In the genomic region with DNA sequence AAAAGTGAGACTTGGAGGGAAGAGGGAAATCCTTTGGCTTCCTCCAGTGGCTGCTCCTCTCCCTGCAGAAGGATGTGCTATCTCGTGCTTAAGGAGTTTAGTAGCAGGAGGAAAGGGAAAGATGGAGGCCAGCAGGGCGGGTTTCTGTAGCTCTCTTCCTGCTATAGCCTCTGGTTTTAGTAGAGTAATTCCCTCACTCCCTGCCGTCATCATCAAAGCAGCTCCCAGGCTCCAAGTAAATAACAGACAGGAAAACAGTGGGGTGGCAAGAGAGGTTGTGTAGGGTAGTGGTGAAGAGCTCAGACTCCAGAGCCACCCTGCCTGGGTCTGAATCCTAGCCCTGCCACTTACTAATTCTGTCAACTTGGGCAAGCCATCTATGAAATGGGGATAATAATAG, we compare ENCODE assay signal across 28 cellular contexts.
"Had no signal": no experiment of that assay in that cellular context is flagged by ENCODE, and none has a peak within 500 bp of the region (broad histone marks: within the 10 kb centered on the region; RNA-seq: fewer than 3 reads in every experiment).

No MANE protein-coding gene starts in this region.

- ATAC-seq: naive thymus-derived CD8-positive, alpha-beta T cell; pancreas; psoas muscle; right cardiac atrium; stimulated activated effector memory CD8-positive, alpha-beta T cell treated with anti-CD3 and anti-CD28 coated beads, Interleukin-12 subunit alpha, Interleukin-12 subunit beta, amount 100 ng/mL, for 72 hours; stimulated activated naive B cell treated with anti-CD40 and anti-IgM and Interleukin-4, amounts not matched to agents 10 μg/mL and 1 μg/mL and 100 μg/mL, for 72 hours; upper lobe of right lung had no signal

- H3K4me1 ChIP-seq: psoas muscle, testis, transverse colon, upper lobe of right lung, uterus had no signal

- H2AFZ ChIP-seq: neural progenitor cell had no signal

- H3K9me3 ChIP-seq: pancreas, psoas muscle, right lobe of liver, sigmoid colon, suprapubic skin, testis, tibial artery, transverse colon, upper lobe of right lung, uterus had no signal

- H3K36me3 ChIP-seq: neural progenitor cell, pancreas, right lobe of liver, sigmoid colon, suprapubic skin, tibial artery, transverse colon, upper lobe of right lung, uterus had no signal

- DNase-seq: naive B cell; naive thymus-derived CD8-positive, alpha-beta T cell; occipital lobe; pancreas; psoas muscle; right cardiac atrium; right lobe of liver; sigmoid colon; small intestine; stimulated activated CD4-positive, alpha-beta T cell treated with anti-CD3 and anti-CD28 coated beads, Interleukin-15, amount 100 ng/mL, for 24 hours; stimulated activated CD4-positive, alpha-beta T cell treated with anti-CD3 and anti-CD28 coated beads, Interleukin-2, amount 100 ng/mL, for 24 hours; stimulated activated CD4-positive, alpha-beta T cell treated with anti-CD3 and anti-CD28 coated beads, Interleukin-2, amount 100 ng/mL, for 48 hours; stimulated activated CD4-positive, alpha-beta T cell treated with anti-CD3 and anti-CD28 coated beads, Interleukin-4, amount 100 ng/mL, for 24 hours; stimulated activated naive B cell treated with anti-CD40 and anti-IgM and Interleukin-4, amounts not matched to agents 10 μg/mL and 1 μg/mL and 100 μg/mL, for 72 hours; stimulated activated naive CD4-positive, alpha-beta T cell treated with Interleukin-2 at 50 U/mL for 16 hours; substantia nigra; testis; tibial artery; transverse colon; upper lobe of right lung; uterus had no signal

- H3K27ac ChIP-seq: neural progenitor cell, pancreas, psoas muscle, right lobe of liver, sigmoid colon, suprapubic skin, testis, tibial artery, transverse colon, upper lobe of right lung, uterus had no signal

- H3K9ac ChIP-seq: neural progenitor cell had no signal

- H3K4me3 ChIP-seq: neural progenitor cell, pancreas, psoas muscle, right lobe of liver, sigmoid colon, suprapubic skin, testis, tibial artery, transverse colon, upper lobe of right lung, uterus had no signal

- H3K27me3 Mint-ChIP-seq: naive B cell; naive thymus-derived CD8-positive, alpha-beta T cell; progenitor cell of endocrine pancreas; stimulated activated naive B cell treated with anti-CD40 and anti-IgM and Interleukin-4, amounts not matched to agents 10 μg/mL and 1 μg/mL and 100 μg/mL, for 72 hours; stimulated activated naive CD8-positive, alpha-beta T cell treated with anti-CD3 and anti-CD28 coated beads, Interleukin-15, Interleukin-2, amounts not matched to agents 100 ng/mL and 50 ng/mL, for 24 hours; type B pancreatic cell had no signal

- FAIRE-seq: pancreas, small intestine had no signal

- H3K27me3 ChIP-seq: neural progenitor cell, pancreas, right lobe of liver, sigmoid colon, suprapubic skin, testis, tibial artery, transverse colon, upper lobe of right lung, uterus had no signal

- H3K27ac Mint-ChIP-seq: natural killer cell treated with Interleukin-12 subunit alpha and Interleukin-12 subunit beta and Interleukin-15 and Interleukin-18, amount 100 ng/mL, for 72 hours; neural progenitor cell; progenitor cell of endocrine pancreas; stimulated activated effector memory CD8-positive, alpha-beta T cell treated with anti-CD3 and anti-CD28 coated beads, Interleukin-12 subunit alpha, Interleukin-12 subunit beta, amount 100 ng/mL, for 72 hours; stimulated activated naive B cell treated with anti-CD40 and anti-IgM and Interleukin-4, amounts not matched to agents 10 μg/mL and 1 μg/mL and 100 μg/mL, for 72 hours; stimulated activated naive CD8-positive, alpha-beta T cell treated with anti-CD3 and anti-CD28 coated beads, Interleukin-15, Interleukin-2, amounts not matched to agents 100 ng/mL and 50 ng/mL, for 24 hours; type B pancreatic cell had no signal

- H3K9me3 Mint-ChIP-seq: naive B cell; naive thymus-derived CD8-positive, alpha-beta T cell; natural killer cell treated with Interleukin-12 subunit alpha and Interleukin-12 subunit beta and Interleukin-15 and Interleukin-18, amount 100 ng/mL, for 72 hours; neural progenitor cell; stimulated activated effector memory CD8-positive, alpha-beta T cell treated with anti-CD3 and anti-CD28 coated beads, Interleukin-12 subunit alpha, Interleukin-12 subunit beta, amount 100 ng/mL, for 72 hours; stimulated activated naive B cell treated with anti-CD40 and anti-IgM and Interleukin-4, amounts not matched to agents 10 μg/mL and 1 μg/mL and 100 μg/mL, for 72 hours; stimulated activated naive CD8-positive, alpha-beta T cell treated with anti-CD3 and anti-CD28 coated beads, Interleukin-15, Interleukin-2, amounts not matched to agents 100 ng/mL and 50 ng/mL, for 24 hours; type B pancreatic cell had no signal

- H3K36me3 Mint-ChIP-seq: naive B cell; natural killer cell treated with Interleukin-12 subunit alpha and Interleukin-12 subunit beta and Interleukin-15 and Interleukin-18, amount 100 ng/mL, for 72 hours; neural progenitor cell; stimulated activated effector memory CD8-positive, alpha-beta T cell treated with anti-CD3 and anti-CD28 coated beads, Interleukin-12 subunit alpha, Interleukin-12 subunit beta, amount 100 ng/mL, for 72 hours; type B pancreatic cell had no signal

- H3K4me2 ChIP-seq: neural progenitor cell had no signal

- H3K4me1 Mint-ChIP-seq: naive thymus-derived CD8-positive, alpha-beta T cell; neural progenitor cell; stimulated activated effector memory CD8-positive, alpha-beta T cell treated with anti-CD3 and anti-CD28 coated beads, Interleukin-12 subunit alpha, Interleukin-12 subunit beta, amount 100 ng/mL, for 72 hours had no signal

- H3K4me3 Mint-ChIP-seq: naive B cell; naive thymus-derived CD8-positive, alpha-beta T cell; natural killer cell treated with Interleukin-12 subunit alpha and Interleukin-12 subunit beta and Interleukin-15 and Interleukin-18, amount 100 ng/mL, for 72 hours; neural progenitor cell; stimulated activated effector memory CD8-positive, alpha-beta T cell treated with anti-CD3 and anti-CD28 coated beads, Interleukin-12 subunit alpha, Interleukin-12 subunit beta, amount 100 ng/mL, for 72 hours; stimulated activated naive B cell treated with anti-CD40 and anti-IgM and Interleukin-4, amounts not matched to agents 10 μg/mL and 1 μg/mL and 100 μg/mL, for 72 hours; stimulated activated naive CD8-positive, alpha-beta T cell treated with anti-CD3 and anti-CD28 coated beads, Interleukin-15, Interleukin-2, amounts not matched to agents 100 ng/mL and 50 ng/mL, for 24 hours; type B pancreatic cell had no signal
